15 cellular contexts compared by ENCODE assay signal in the genomic region with DNA sequence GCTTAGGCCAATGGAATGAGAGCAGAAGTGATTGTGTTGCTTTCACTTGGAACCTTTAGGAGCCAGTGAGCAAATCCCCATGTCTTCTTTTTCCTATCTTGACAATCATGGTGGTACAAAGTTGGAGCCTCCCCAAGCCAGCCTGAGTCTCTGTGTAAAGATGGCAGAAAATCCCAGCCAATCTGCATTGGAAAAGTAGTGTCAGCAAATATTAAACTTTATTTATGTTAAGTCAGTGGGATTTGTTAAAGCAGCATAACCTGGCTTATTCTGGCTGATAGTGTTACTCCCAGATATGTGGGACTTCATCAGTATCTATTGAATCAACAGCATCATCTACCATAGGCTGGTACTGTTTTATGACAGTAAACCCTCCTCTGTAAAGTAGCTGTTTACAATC. TPM values are rescaled to one million over a fixed set of nuclear protein-coding genes. Genes with fewer than 3 reads are reported as not detected.
DNase-seq lines count a peak whose midpoint lies in the region; ATAC-seq lines count a peak whose summit lies in the region.
"Had no signal": no experiment of that assay in that cellular context is flagged by ENCODE, and none has a peak within 500 bp of the region (broad histone marks: within the 10 kb centered on the region; RNA-seq: fewer than 3 reads in every experiment).

No MANE protein-coding gene starts in this region.

- peak overlapping the region; percentile 30 for H3K18ac ChIP-seq in trophoblast cell (ENCODE audit: low read length)

- H3K79me2 ChIP-seq in GM23248 (ENCODE audit: insufficient read depth) (peaks cover 81% of the 10 kb centered on the region), trophoblast cell (ENCODE audit: control insufficient read depth, insufficient read depth, low read length, poor library complexity) (peaks cover 36% of the 10 kb centered on the region)

- H3K36me3 ChIP-seq in GM23248 (ENCODE audit: low read depth) (no peaks in the 10 kb centered on the region), iPS-20b (ENCODE audit: insufficient read depth, low read depth, low read length) (no peaks in the 10 kb centered on the region), trophoblast cell (ENCODE audit: control insufficient read depth in 1 of 2, insufficient read depth in 2 of 2, low read length in 2 of 2) (no peaks in the 10 kb centered on the region)

- H3F3A ChIP-seq in GM23248 (ENCODE audit: insufficient read depth) = peaks cover 30% of the 10 kb centered on the region

- H4K20me1 ChIP-seq in GM23248 (ENCODE audit: insufficient read depth) = no peaks in the 10 kb centered on the region

- peaks cover 36% of the 10 kb centered on the region for H3K79me1 ChIP-seq in trophoblast cell (ENCODE audit: low read length)

- peaks cover 49% of the 10 kb centered on the region for H3K27me3 Mint-ChIP-seq in activated T-helper 17 cell treated with anti-CD3 and anti-CD28 coated beads, Interleukin-2, amount 50 U/mL, for 72 hours

- H3K23ac ChIP-seq in trophoblast cell (ENCODE audit: low read length) = no peak overlapping the region

- H3K4me2 ChIP-seq in GM23248 (ENCODE audit: unreplicated experiment) (peak overlapping the region; percentile 98), trophoblast cell (ENCODE audit: low read length) (peak overlapping the region; percentile 72)

- no peak overlapping the region for H4K12ac ChIP-seq in trophoblast cell (ENCODE audit: low read depth, low read length)

- H2BK5ac ChIP-seq in trophoblast cell (ENCODE audit: low read depth, low read length, poor library complexity) = no peak overlapping the region

- H3K4ac ChIP-seq in trophoblast cell (ENCODE audit: low read depth, low read length) = no peak overlapping the region

- H2BK120ac ChIP-seq in trophoblast cell (ENCODE audit: insufficient read depth, low read length, poor library complexity) = no peak overlapping the region

- no peak overlapping the region for H3K27ac Mint-ChIP-seq in activated T-helper 17 cell treated with anti-CD3 and anti-CD28 coated beads, Interleukin-2, amount 50 U/mL, for 72 hours
- H3K27ac Mint-ChIP-seq: stimulated activated memory B cell treated with anti-CD40 and anti-IgM and Interleukin-4, amounts not matched to agents 10 μg/mL and 1 μg/mL and 100 μg/mL, for 72 hours had no signal

- H3K9ac ChIP-seq in GM23248 (no peak overlapping the region; the same call in 1 of the 2 replicates), iPS-20b (ENCODE audit: low read depth, low read length) (no peak overlapping the region), trophoblast cell (ENCODE audit: low read length) (no peak overlapping the region)

- H3K14ac ChIP-seq in trophoblast cell (ENCODE audit: low read length) = no peak overlapping the region

- H3K4me3 ChIP-seq in GM23248 (peak overlapping the region; percentile 88), iPS-20b (ENCODE audit: low read length) (peak overlapping the region; percentile 83), trophoblast cell (ENCODE audit: low read depth, low read length) (no peak overlapping the region)

- H2BK12ac ChIP-seq in trophoblast cell (ENCODE audit: low read length) = no peak overlapping the region

- H2AFZ ChIP-seq in GM23248 (no peak overlapping the region), trophoblast cell (ENCODE audit: insufficient read depth, low read length, poor library complexity) (no peak overlapping the region)

- no peaks in the 10 kb centered on the region for H3K36me3 Mint-ChIP-seq in activated T-helper 17 cell treated with anti-CD3 and anti-CD28 coated beads, Interleukin-2, amount 50 U/mL, for 72 hours (ENCODE audit: low read depth)
- H3K36me3 Mint-ChIP-seq: stimulated activated memory B cell treated with anti-CD40 and anti-IgM and Interleukin-4, amounts not matched to agents 10 μg/mL and 1 μg/mL and 100 μg/mL, for 72 hours had no signal

- peaks cover 12% of the 10 kb centered on the region for H3K4me1 Mint-ChIP-seq in activated T-helper 17 cell treated with anti-CD3 and anti-CD28 coated beads, Interleukin-2, amount 50 U/mL, for 72 hours

- H4K91ac ChIP-seq in trophoblast cell (ENCODE audit: low read depth, low read length) = no peak overlapping the region

- H3K9me2 ChIP-seq in GM23248 (ENCODE audit: insufficient read depth) = no peaks in the 10 kb centered on the region

- in situ Hi-C loops in GM23248 (cut with MboI) = no loop called here

- no peaks in the 10 kb centered on the region for H3K27me3 ChIP-seq in GM23248 (replicated peaks; ENCODE audit: insufficient read depth)
- peaks cover 18% of the 10 kb centered on the region for H3K27me3 ChIP-seq in iPS-20b (ENCODE audit: insufficient read depth, low read length)
- no peaks in the 10 kb centered on the region for H3K27me3 ChIP-seq in trophoblast cell (ENCODE audit: insufficient read depth, low read length)

- H3K27ac ChIP-seq in GM23248 (no peak overlapping the region), iPS-20b (ENCODE audit: low read length) (no peak overlapping the region), trophoblast cell (ENCODE audit: low read depth, low read length) (no peak overlapping the region)
- H3K27ac ChIP-seq: C4-2B had no signal

- H4K8ac ChIP-seq in trophoblast cell (ENCODE audit: low read depth, low read length) = no peak overlapping the region

- no peak for ATAC-seq in activated T-helper 17 cell treated with anti-CD3 and anti-CD28 coated beads, Interleukin-2, amount 50 U/mL, for 72 hours (replicated peaks)
- no peak for ATAC-seq in HG03460 (IDR thresholded peaks at IDR 0.05; ENCODE audit: unreplicated experiment)
- no peak for ATAC-seq in GM21825 (IDR thresholded peaks at IDR 0.05; ENCODE audit: unreplicated experiment)
- ATAC-seq: activated T-cell treated with anti-CD3 and anti-CD28 coated beads, Interleukin-2, amount 50 U/mL, for 4 hours; stimulated activated memory B cell treated with anti-CD40 and anti-IgM and Interleukin-4, amounts not matched to agents 10 μg/mL and 1 μg/mL and 100 μg/mL, for 72 hours had no signal

- peaks cover 33% of the 10 kb centered on the region for H3K4me1 ChIP-seq in GM23248 (ENCODE audit: insufficient read depth)
- H3K4me1 ChIP-seq in iPS-20b (ENCODE audit: insufficient read depth, low read length) = peaks cover 41% of the 10 kb centered on the region
- H3K4me1 ChIP-seq in trophoblast cell (ENCODE audit: control insufficient read depth in 1 of 2, insufficient read depth in 2 of 2, low read length in 2 of 2) = peaks cover 2 to 14% of the 10 kb centered on the region in 2 experiments

- H3K9me3 ChIP-seq in GM23248 (ENCODE audit: low read depth) = no peaks in the 10 kb centered on the region
- H3K9me3 ChIP-seq in iPS-20b (ENCODE audit: insufficient read depth, low read depth, low read length) = no peaks in the 10 kb centered on the region
- no peaks in the 10 kb centered on the region for H3K9me3 ChIP-seq in trophoblast cell (ENCODE audit: insufficient read depth, low read depth, low read length)

- H3K4me3 Mint-ChIP-seq in activated T-helper 17 cell treated with anti-CD3 and anti-CD28 coated beads, Interleukin-2, amount 50 U/mL, for 72 hours = peak overlapping the region; percentile 34

- no peaks in the 10 kb centered on the region for H3K9me3 Mint-ChIP-seq in activated T-helper 17 cell treated with anti-CD3 and anti-CD28 coated beads, Interleukin-2, amount 50 U/mL, for 72 hours
- H3K9me3 Mint-ChIP-seq: activated T-cell treated with anti-CD3 and anti-CD28 coated beads, Interleukin-2, amount 50 U/mL, for 4 hours had no signal

- DNase-seq in GM23248 (no peak), trophoblast cell (no peak)
- DNase-seq in activated CD4-positive, alpha-beta T cell treated with anti-CD3 and anti-CD28 coated beads for 48 hours = no peak
- no peak for DNase-seq in stimulated activated naive CD4-positive, alpha-beta T cell treated with Interleukin-2 at 50 U/mL for 16 hours (lab: John Stamatoyannopoulos, UW)
- DNase-seq: activated T-cell treated with anti-CD3 and anti-CD28 coated beads, Interleukin-2, amount 50 U/mL, for 4 hours; effector CD8-positive, alpha-beta T cell; EL; GOT3; stimulated activated CD4-positive, alpha-beta T cell treated with anti-CD3 and anti-CD28 coated beads, Interleukin-4, amount 100 ng/mL, for 1 hour had no signal

- H2AK5ac ChIP-seq in trophoblast cell (ENCODE audit: low read length) = no peak overlapping the region

RNA-seq across cellular contexts. Expression of gene NUAK1, which starts 2.2 kb away (rescaled TPM):
- 29.6 and 45.7 TPM in 2 replicates for total RNA-seq in GM23248 (2014; rRNA removed; shearing (Covaris generic))
- 11.1 and 13.4 TPM in 2 replicates for polyA plus RNA-seq in GM23248 (2016; fragmentation: Nextera tagmentation; extraction: Ambion mirVana)
- not detected for total RNA-seq in activated T-helper 17 cell treated with anti-CD3 and anti-CD28 coated beads, Interleukin-2, amount 50 U/mL, for 72 hours
- 34.0 and 34.8 TPM in 2 replicates for polyA plus RNA-seq in trophoblast cell (2013)

Comparison
In these comparisons a context has a peak if more than half of its experiments do, and no peak if none do; other contexts are left out.
1. RNA of gene NUAK1, which starts 2.2 kb away (total RNA-seq): 29.6 to 45.7 TPM in GM23248; not detected in activated T-helper 17 cell treated with anti-CD3 and anti-CD28 coated beads, Interleukin-2, amount 50 U/mL, for 72 hours; every median in the first group is over 10 times any median in the second.